In the genomic region with DNA sequence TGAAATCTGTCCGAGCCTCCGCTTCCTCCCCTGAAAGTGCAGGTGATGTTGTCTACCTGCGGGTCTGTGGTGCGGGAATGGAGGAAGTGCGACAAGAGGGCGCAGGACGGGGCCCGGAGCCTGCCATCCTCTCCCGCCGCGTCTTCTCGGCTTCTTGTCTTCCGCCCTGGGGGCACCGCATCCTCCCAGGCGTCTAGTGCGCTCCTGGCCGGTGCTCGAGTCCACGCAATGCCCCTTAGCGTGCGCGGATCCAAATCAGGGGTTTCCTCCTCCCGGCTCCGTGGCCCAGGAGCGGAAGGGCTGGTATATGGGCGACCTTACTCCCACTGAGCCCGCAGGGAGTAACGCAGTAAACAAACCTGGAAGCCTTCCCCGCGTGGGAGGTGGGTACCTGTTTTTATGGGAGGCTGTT, we compare ENCODE assay signal across 8 cellular contexts. TPM values are rescaled to one million over a fixed set of nuclear protein-coding genes. Genes with fewer than 3 reads are reported as not detected.
DNase-seq lines count a peak whose midpoint lies in the region; ATAC-seq and TF ChIP-seq lines count a peak whose summit lies in the region.

No MANE protein-coding gene starts in this region.

- POLR2A ChIA-PET in BJ (lab: Charles Lee), result no interaction called here

- no peak for TF ChIP-seq POLR2A in prostate gland (IDR thresholded peaks at IDR 0.05)

- no peaks in the 10 kb centered on the region for H3K9me2 ChIP-seq in MM.1S (replicated peaks; ENCODE audit: insufficient read depth, low read length)

- WGBS in prostate gland, result 0% methylated on average over 26 of the region's 30 CpGs

- H3K27me3 ChIP-seq in BJ (ENCODE audit: control insufficient read depth, insufficient read depth, low read length) (no peaks in the 10 kb centered on the region), MM.1S (replicated peaks; ENCODE audit: insufficient read depth, low read length) (no peaks in the 10 kb centered on the region), prostate gland (replicated peaks; ENCODE audit: insufficient read depth) (no peaks in the 10 kb centered on the region)

- peaks cover 31% of the 10 kb centered on the region for H3F3A ChIP-seq in MM.1S (ENCODE audit: insufficient read depth, low read length)

- no peaks in the 10 kb centered on the region for H3K9me3 ChIP-seq in MM.1S (replicated peaks; ENCODE audit: insufficient read depth, low read length)
- H3K9me3 ChIP-seq in prostate gland, result no peaks in the 10 kb centered on the region

- H3K4me3 ChIP-seq in BJ (ENCODE audit: low read depth, low read length), result peak overlapping the region; percentile 94
- peak overlapping the region; percentile 96 for H3K4me3 ChIP-seq in MM.1S (ENCODE audit: low read length)
- H3K4me3 ChIP-seq in prostate gland, result peak overlapping the region; percentile 70 to 85

- peak overlapping the region; percentile 94 for H2AFZ ChIP-seq in MM.1S (ENCODE audit: low read length)

- CTCF ChIA-PET in BJ (lab: Yijun Ruan, JAX), result no interaction called here

- no peaks in the 10 kb centered on the region for H4K20me1 ChIP-seq in MM.1S (ENCODE audit: insufficient read depth, low read length)

- H3K27ac ChIP-seq in MM.1S (ENCODE audit: low read length) (peak overlapping the region; percentile 70), prostate gland (peak overlapping the region; percentile 78 to 80)

- DNase-seq in BJ (ENCODE audit: low read depth) (no peak), MM.1S (no peak), Right ventricle myocardium superior (peak; percentile 60), prostate gland (ENCODE audit: low spot score) (no peak), kidney tubule cell (ENCODE audit: low spot score) (no peak), NCI-H187 treated with DMSO at 0.1 percent for 48 hours (lab: John Stamatoyannopoulos, UW) (no peak)
- peak; percentile 39 for DNase-seq in activated effector memory CD4-positive, alpha-beta T cell treated with Interleukin-2 at 50 U/mL for 16 hours

- H3K36me3 ChIP-seq in BJ (ENCODE audit: control insufficient read depth, insufficient read depth, low read length) (no peaks in the 10 kb centered on the region; the same call in 1 of the 2 replicates), MM.1S (replicated peaks; ENCODE audit: insufficient read depth, low read length) (no peaks in the 10 kb centered on the region), prostate gland (no peaks in the 10 kb centered on the region)

- TF ChIP-seq CTCF in BJ (IDR thresholded peaks at IDR 0.05; ENCODE audit: insufficient read depth, low read depth, low read length) (no peak), MM.1S (IDR thresholded peaks at IDR 0.05; ENCODE audit: low read length) (no peak), prostate gland (IDR thresholded peaks at IDR 0.05) (no peak)

- ATAC-seq in GM21576 (IDR thresholded peaks at IDR 0.05; ENCODE audit: unreplicated experiment) (peak; percentile 31), Right ventricle myocardium superior (ENCODE audit: poor library complexity) (peak; percentile 27)

- peak overlapping the region; percentile 79 for H3K4me2 ChIP-seq in MM.1S (ENCODE audit: low read depth, low read length)

- H3K4me1 ChIP-seq in MM.1S (ENCODE audit: low read length) (peaks cover 15% of the 10 kb centered on the region), prostate gland (replicated peaks) (no peaks in the 10 kb centered on the region)

- H3K79me2 ChIP-seq in MM.1S (ENCODE audit: low read length), result peaks cover 37% of the 10 kb centered on the region

- intact Hi-C loops in Right ventricle myocardium superior (cut with DNase I) (loop anchor here (2.0 to 5.0 kb wide), 2 partner anchors 98 to 149 kb away; a partner anchor contains a TSS), prostate gland (cut with DNase I) (no loop called here)

- peak overlapping the region; percentile 78 for H3K9ac ChIP-seq in MM.1S (ENCODE audit: low read length)

RNA-seq across cellular contexts. Expression of a gene that starts 0.4 kb away (rescaled TPM):
- polyA plus RNA-seq in BJ (2011; rRNA removed), result 5.0 and 7.1 TPM in 2 replicates
- 8.3 and 12.1 TPM in 2 replicates for polyA minus RNA-seq in BJ (2011; rRNA and poly(A)+ RNA removed)
- total RNA-seq in Right ventricle myocardium superior (5.7 TPM), prostate gland (10 to 100 TPM; 21.5 to 68.8 TPM)

RNA-seq across cellular contexts. Expression of a gene that starts 7.1 kb away (rescaled TPM):
- 16.9 and 20.4 TPM in 2 replicates for polyA plus RNA-seq in BJ (2011; rRNA removed)
- 18.9 and 27.2 TPM in 2 replicates for polyA minus RNA-seq in BJ (2011; rRNA and poly(A)+ RNA removed)
- total RNA-seq in Right ventricle myocardium superior (21.7 TPM), prostate gland (10 to 100 TPM; 11.9 to 38.1 TPM)

Comparison
In these comparisons a context has a peak if more than half of its experiments do, and no peak if none do; other contexts are left out.
1. DNase-seq: peak in activated effector memory CD4-positive, alpha-beta T cell treated with Interleukin-2 at 50 U/mL for 16 hours (single experiment) and Right ventricle myocardium superior (single experiment); none in BJ (single experiment), MM.1S (single experiment), prostate gland (single experiment), kidney tubule cell (single experiment) and NCI-H187 treated with DMSO at 0.1 percent for 48 hours (single experiment).
2. Peak in every context shown above with its lines, with median percentiles within 50 percentile points of each other: H3K4me3 ChIP-seq.